9 cellular contexts compared by ENCODE assay signal in genomic region chr1:234722267-234722704, GRCh38.
DNase-seq lines count a peak whose midpoint lies in the region; ATAC-seq, FAIRE-seq and TF ChIP-seq lines count a peak whose summit lies in the region.
"Had no signal": no experiment of that assay in that cellular context is flagged by ENCODE, and none has a peak within 500 bp of the region (broad histone marks: within the 10 kb centered on the region; RNA-seq: fewer than 3 reads in every experiment).

No MANE protein-coding gene starts in this region.

- no peak overlapping the region for H3K4me3 Mint-ChIP-seq in activated CD8-positive, alpha-beta T cell treated with anti-CD3 and anti-CD28 coated beads for 36 hours
- H3K4me3 Mint-ChIP-seq in activated CD8-positive, alpha-beta T cell treated with anti-CD3 and anti-CD28 coated beads, Interleukin-2, amount 10 ng/mL, durations not matched to agents 7 days and 5 days: no peak overlapping the region

- 15 to 24% methylated on average over 9 of the region's 9 CpGs for WGBS in thyroid gland, 2 donors

- H3K9me3 ChIP-seq in adipocyte (ENCODE audit: control insufficient read depth, low read length) (no peaks in the 10 kb centered on the region), lower lobe of right lung (no peaks in the 10 kb centered on the region), thyroid gland (no peaks in the 10 kb centered on the region)

- H3K4me1 Mint-ChIP-seq in activated CD8-positive, alpha-beta T cell treated with anti-CD3 and anti-CD28 coated beads for 36 hours (ENCODE audit: low read depth): peaks cover 63% of the 10 kb centered on the region
- peaks cover 63% of the 10 kb centered on the region for H3K4me1 Mint-ChIP-seq in activated CD8-positive, alpha-beta T cell treated with anti-CD3 and anti-CD28 coated beads, Interleukin-2, amount 10 ng/mL, durations not matched to agents 7 days and 5 days (ENCODE audit: low read depth)

- intact Hi-C loops in activated CD8-positive, alpha-beta T cell treated with anti-CD3 and anti-CD28 coated beads for 36 hours (cut with micrococcal nuclease): loop anchor here (5.0 to 10.0 kb wide), 2 partner anchors 220 to 353 kb away; no protein-coding TSS in a partner anchor
- intact Hi-C loops in lower lobe of right lung (cut with DNase I): loop anchor here (5.0 kb wide), 2 partner anchors 110 to 225 kb away; partner anchors contain the start of gene IRF2BP2
- intact Hi-C loops in thyroid gland (cut with DNase I): loop anchor here (5.0 to 10.0 kb wide), 2 partner anchors 115 to 263 kb away; no protein-coding TSS in a partner anchor

- TF ChIP-seq POLR2A in thyroid gland (IDR thresholded peaks at IDR 0.05): no peak
- no peak for TF ChIP-seq POLR2A in H54 (IDR thresholded peaks at IDR 0.05; ENCODE audit: low read depth, low read length)

- H3K36me3 Mint-ChIP-seq in activated CD8-positive, alpha-beta T cell treated with anti-CD3 and anti-CD28 coated beads for 36 hours (ENCODE audit: low read depth): no peaks in the 10 kb centered on the region
- peaks cover 3% of the 10 kb centered on the region for H3K36me3 Mint-ChIP-seq in activated CD8-positive, alpha-beta T cell treated with anti-CD3 and anti-CD28 coated beads, Interleukin-2, amount 10 ng/mL, durations not matched to agents 7 days and 5 days (ENCODE audit: low read depth)
- H3K36me3 Mint-ChIP-seq: naive B cell had no signal

- peak overlapping the region; percentile 66 for H3K4me3 ChIP-seq in adipocyte (ENCODE audit: low read length)
- H3K4me3 ChIP-seq in lower lobe of right lung: no peak overlapping the region
- H3K4me3 ChIP-seq in thyroid gland (replicated peaks in 1 of 3): no peak overlapping the region

- no peak for DNase-seq in activated CD8-positive, alpha-beta T cell treated with anti-CD3 and anti-CD28 coated beads for 36 hours
- DNase-seq in activated CD8-positive, alpha-beta T cell treated with anti-CD3 and anti-CD28 coated beads, Interleukin-2, amount 10 ng/mL, durations not matched to agents 7 days and 5 days: no peak
- no peak for DNase-seq in adipocyte (ENCODE audit: low read depth)
- no peak for DNase-seq in lower lobe of right lung
- DNase-seq in thyroid gland: peak; percentile 25 to 32
- no peak for DNase-seq in H54 (ENCODE audit: insufficient read length, low spot score)
- DNase-seq in NCI-H128 (lab: John Stamatoyannopoulos, UW; ENCODE audit: unreplicated experiment): no peak
- no peak for DNase-seq in AML-193 (lab: John Stamatoyannopoulos, UW)
- DNase-seq: naive B cell had no signal

- peaks cover 73% of the 10 kb centered on the region for H3K4me1 ChIP-seq in adipocyte (ENCODE audit: control insufficient read depth, insufficient read depth, low read length)
- peaks cover 96% of the 10 kb centered on the region for H3K4me1 ChIP-seq in lower lobe of right lung
- H3K4me1 ChIP-seq in thyroid gland: peaks cover 93 to 96% of the 10 kb centered on the region in 2 donors

- H3K27ac Mint-ChIP-seq in activated CD8-positive, alpha-beta T cell treated with anti-CD3 and anti-CD28 coated beads for 36 hours: peak overlapping the region; percentile 99
- no peak overlapping the region for H3K27ac Mint-ChIP-seq in activated CD8-positive, alpha-beta T cell treated with anti-CD3 and anti-CD28 coated beads, Interleukin-2, amount 10 ng/mL, durations not matched to agents 7 days and 5 days

- no peak for FAIRE-seq in H54 (lab: Jason Lieb, UNC)

- H3K27me3 ChIP-seq in adipocyte (replicated peaks; ENCODE audit: control insufficient read depth, insufficient read depth, low read length): no peaks in the 10 kb centered on the region
- no peaks in the 10 kb centered on the region for H3K27me3 ChIP-seq in lower lobe of right lung (ENCODE audit: low read depth)
- no peaks in the 10 kb centered on the region for H3K27me3 ChIP-seq in thyroid gland

- peak overlapping the region; percentile 99 for H3K27ac ChIP-seq in lower lobe of right lung
- peak overlapping the region; percentile 97 to 100 (median 99) for H3K27ac ChIP-seq in thyroid gland

- CTCF ChIA-PET in activated CD8-positive, alpha-beta T cell treated with anti-CD3 and anti-CD28 coated beads for 36 hours (lab: Charles Lee): interaction anchor here (1.0 to 1.9 kb wide), 3 partner anchors 9 to 121 kb away, joined by 3 to 4 read pairs (median 3); no protein-coding TSS in a partner anchor
- CTCF ChIA-PET in activated CD8-positive, alpha-beta T cell treated with anti-CD3 and anti-CD28 coated beads, Interleukin-2, amount 10 ng/mL, durations not matched to agents 7 days and 5 days (lab: Charles Lee): interaction anchor here (0.8 to 5.3 kb wide), 4 partner anchors 20 to 290 kb away, joined by 3 to 75 read pairs (median 7); partner anchors contain the start of gene IRF2BP2

- POLR2A ChIA-PET in activated CD8-positive, alpha-beta T cell treated with anti-CD3 and anti-CD28 coated beads for 36 hours (lab: Charles Lee): interaction anchor here (0.8 to 8.6 kb wide), 6 partner anchors 9 to 120 kb away, joined by 3 to 132 read pairs (median 4); partner anchors contain the start of gene IRF2BP2
- POLR2A ChIA-PET in activated CD8-positive, alpha-beta T cell treated with anti-CD3 and anti-CD28 coated beads, Interleukin-2, amount 10 ng/mL, durations not matched to agents 7 days and 5 days (lab: Charles Lee): interaction anchor here (2.7 kb wide), 1 partner anchor 111 kb away, joined by 11 read pairs; the partner anchor contains the start of gene IRF2BP2

- H3K9ac ChIP-seq in adipocyte (ENCODE audit: low read length): peak overlapping the region; percentile 81

- H3K36me3 ChIP-seq in adipocyte (ENCODE audit: control insufficient read depth, insufficient read depth, low read length, severe bottlenecking) (no peaks in the 10 kb centered on the region), lower lobe of right lung (no peaks in the 10 kb centered on the region), thyroid gland (no peaks in the 10 kb centered on the region)

- no peak for ATAC-seq in activated CD8-positive, alpha-beta T cell treated with anti-CD3 and anti-CD28 coated beads for 36 hours
- no peak for ATAC-seq in activated CD8-positive, alpha-beta T cell treated with anti-CD3 and anti-CD28 coated beads, Interleukin-2, amount 10 ng/mL, durations not matched to agents 7 days and 5 days
- no peak for ATAC-seq in lower lobe of right lung

- no peaks in the 10 kb centered on the region for H3K9me3 Mint-ChIP-seq in activated CD8-positive, alpha-beta T cell treated with anti-CD3 and anti-CD28 coated beads for 36 hours
- no peaks in the 10 kb centered on the region for H3K9me3 Mint-ChIP-seq in activated CD8-positive, alpha-beta T cell treated with anti-CD3 and anti-CD28 coated beads, Interleukin-2, amount 10 ng/mL, durations not matched to agents 7 days and 5 days (ENCODE audit: insufficient read depth)
- H3K9me3 Mint-ChIP-seq: naive B cell had no signal

- no peaks in the 10 kb centered on the region for H3K27me3 Mint-ChIP-seq in activated CD8-positive, alpha-beta T cell treated with anti-CD3 and anti-CD28 coated beads for 36 hours
- H3K27me3 Mint-ChIP-seq in activated CD8-positive, alpha-beta T cell treated with anti-CD3 and anti-CD28 coated beads, Interleukin-2, amount 10 ng/mL, durations not matched to agents 7 days and 5 days (ENCODE audit: low read depth): no peaks in the 10 kb centered on the region
- H3K27me3 Mint-ChIP-seq: naive B cell had no signal

- no peak for TF ChIP-seq CTCF in activated CD8-positive, alpha-beta T cell treated with anti-CD3 and anti-CD28 coated beads for 36 hours (IDR thresholded peaks at IDR 0.05)
- TF ChIP-seq CTCF in lower lobe of right lung (IDR thresholded peaks at IDR 0.05) (no peak), thyroid gland (IDR thresholded peaks at IDR 0.05) (no peak)

Comparison
In these comparisons a context has a peak if more than half of its experiments do, and no peak if none do; other contexts are left out.
1. DNase-seq: peak in thyroid gland (2 of 2); none in activated CD8-positive, alpha-beta T cell treated with anti-CD3 and anti-CD28 coated beads for 36 hours (single experiment), activated CD8-positive, alpha-beta T cell treated with anti-CD3 and anti-CD28 coated beads, Interleukin-2, amount 10 ng/mL, durations not matched to agents 7 days and 5 days (single experiment), adipocyte (single experiment), lower lobe of right lung (single experiment), H54 (single experiment), NCI-H128 (single experiment) and AML-193 (0 of 2).